13 cellular contexts compared by ENCODE assay signal in the genomic region with DNA sequence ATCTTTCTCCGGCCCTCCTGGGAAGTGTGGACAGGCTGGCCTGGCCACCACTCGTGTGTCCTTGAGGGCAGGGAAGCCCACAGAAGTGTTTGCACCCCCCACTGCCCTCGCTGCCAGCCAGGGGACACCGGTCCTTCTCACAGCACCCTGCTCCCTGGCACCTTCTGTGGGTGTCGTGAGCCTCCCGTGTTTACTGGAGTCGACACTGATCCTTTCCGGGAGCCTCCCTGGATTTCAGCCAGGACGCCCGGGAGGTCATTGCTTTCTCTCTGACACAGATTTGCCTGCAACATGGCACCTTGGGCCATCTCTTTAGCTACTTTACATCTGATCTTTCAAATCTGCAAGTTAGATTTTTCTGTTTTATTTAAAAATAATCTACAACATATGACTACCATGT.
DNase-seq lines count a peak whose midpoint lies in the region; ATAC-seq and TF ChIP-seq lines count a peak whose summit lies in the region.
"Had no signal": no experiment of that assay in that cellular context is flagged by ENCODE, and none has a peak within 500 bp of the region (broad histone marks: within the 10 kb centered on the region; RNA-seq: fewer than 3 reads in every experiment).

No MANE protein-coding gene starts in this region.

- CTCF ChIA-PET in CD4-positive, alpha-beta T cell (lab: Charles Lee): interaction anchor here (1.4 kb wide), 1 partner anchor 84 kb away, joined by 3 read pairs; no protein-coding TSS in a partner anchor

- H3K79me1 ChIP-seq in mesenchymal stem cell (replicated peaks; ENCODE audit: low read length, poor library complexity, severe bottlenecking): peaks cover 48% of the 10 kb centered on the region

- no peak overlapping the region for H2BK5ac ChIP-seq in mesenchymal stem cell (ENCODE audit: low read depth, low read length, poor library complexity, severe bottlenecking)

- H3K4me3 Mint-ChIP-seq in CD4-positive, alpha-beta T cell: no peak overlapping the region
- H3K4me3 Mint-ChIP-seq in IgD-negative memory B cell: peak overlapping the region in 1 of 4 donors; percentile 93
- no peak overlapping the region for H3K4me3 Mint-ChIP-seq in endothelial cell (ENCODE audit: unreplicated experiment)
- H3K4me3 Mint-ChIP-seq: activated naive CD8-positive, alpha-beta T cell treated with anti-CD3 and anti-CD28 coated beads, Interleukin-2, amount 10 ng/mL, durations not matched to agents 7 days and 5 days; mesothelial cell of epicardium had no signal

- H3K9me3 Mint-ChIP-seq in CD4-positive, alpha-beta T cell: no peaks in the 10 kb centered on the region
- H3K9me3 Mint-ChIP-seq in IgD-negative memory B cell (peaks cover 0 to 8% (median 0%) of the 10 kb centered on the region in 3 donors), endothelial cell (ENCODE audit: unreplicated experiment) (no peaks in the 10 kb centered on the region)

- H4K91ac ChIP-seq in mesenchymal stem cell (ENCODE audit: low read length): no peak overlapping the region

- no peak overlapping the region for H3K4me2 ChIP-seq in mesenchymal stem cell (ENCODE audit: low read length, poor library complexity, severe bottlenecking)

- no peaks in the 10 kb centered on the region for H3K27me3 Mint-ChIP-seq in CD4-positive, alpha-beta T cell
- H3K27me3 Mint-ChIP-seq in IgD-negative memory B cell: peaks cover 1% of the 10 kb centered on the region
- peaks cover 8% of the 10 kb centered on the region for H3K27me3 Mint-ChIP-seq in endothelial cell (ENCODE audit: unreplicated experiment)
- H3K27me3 Mint-ChIP-seq: activated naive CD8-positive, alpha-beta T cell treated with anti-CD3 and anti-CD28 coated beads, Interleukin-2, amount 10 ng/mL, durations not matched to agents 7 days and 5 days had no signal

- no peak overlapping the region for H2AK5ac ChIP-seq in mesenchymal stem cell (ENCODE audit: low read length, severe bottlenecking)

- peak overlapping the region in 1 of 2 experiments; percentile 67 for H3K18ac ChIP-seq in mesenchymal stem cell (ENCODE audit: low read depth in 1 of 2, low read length in 2 of 2)

- H3K4ac ChIP-seq in mesenchymal stem cell (ENCODE audit: low read depth in 1 of 2, low read length in 2 of 2): no peak overlapping the region

- no peak overlapping the region for H3K9ac ChIP-seq in mesenchymal stem cell (ENCODE audit: low read length)
- H3K9ac ChIP-seq in colonic mucosa (ENCODE audit: low read depth in 2 of 2, low read length in 2 of 2): no peak overlapping the region

- H3K27ac ChIP-seq in CD4-positive, alpha-beta T cell (ENCODE audit: low read depth, low read length): no peak overlapping the region
- H3K27ac ChIP-seq in body of pancreas: peak overlapping the region in 1 of 4 donors; percentile 39
- no peak overlapping the region for H3K27ac ChIP-seq in mesenchymal stem cell (ENCODE audit: low read length, poor library complexity, severe bottlenecking)
- H3K27ac ChIP-seq in colonic mucosa: no peak overlapping the region
- H3K27ac ChIP-seq: vagina had no signal

- peaks cover 94% of the 10 kb centered on the region for H3K36me3 Mint-ChIP-seq in CD4-positive, alpha-beta T cell (ENCODE audit: low read depth)
- H3K36me3 Mint-ChIP-seq in IgD-negative memory B cell (peaks cover 22% of the 10 kb centered on the region), endothelial cell (ENCODE audit: low read depth, unreplicated experiment) (peaks cover 59% of the 10 kb centered on the region)

- no peaks in the 10 kb centered on the region for H3K9me3 ChIP-seq in CD4-positive, alpha-beta T cell (ENCODE audit: control insufficient read depth, low read length)
- H3K9me3 ChIP-seq in body of pancreas (no peaks in the 10 kb centered on the region), mesenchymal stem cell (ENCODE audit: control insufficient read depth, low read length) (peaks cover 8% of the 10 kb centered on the region), colonic mucosa (no peaks in the 10 kb centered on the region)
- H3K9me3 ChIP-seq: vagina had no signal

- POLR2A ChIA-PET in CD4-positive, alpha-beta T cell (lab: Charles Lee): no interaction called here

- peaks cover 39% of the 10 kb centered on the region for H3K4me1 Mint-ChIP-seq in CD4-positive, alpha-beta T cell (ENCODE audit: low read depth)
- H3K4me1 Mint-ChIP-seq in IgD-negative memory B cell (peaks cover 32 to 51% (median 42%) of the 10 kb centered on the region in 3 donors), endothelial cell (ENCODE audit: unreplicated experiment) (no peaks in the 10 kb centered on the region)
- H3K4me1 Mint-ChIP-seq: mesothelial cell of epicardium had no signal

- H2BK120ac ChIP-seq in mesenchymal stem cell (ENCODE audit: low read depth, low read length): no peak overlapping the region

- H3K27ac Mint-ChIP-seq in CD4-positive, alpha-beta T cell: peak overlapping the region; percentile 74
- H3K27ac Mint-ChIP-seq in IgD-negative memory B cell (peak overlapping the region; percentile 24 to 96 (median 94)), endothelial cell (ENCODE audit: unreplicated experiment) (no peak overlapping the region)
- H3K27ac Mint-ChIP-seq: mesothelial cell of epicardium had no signal

- H3K4me1 ChIP-seq in body of pancreas (no peaks in the 10 kb centered on the region), mesenchymal stem cell (ENCODE audit: control insufficient read depth, insufficient read depth, low read depth, low read length) (peaks cover 16% of the 10 kb centered on the region), colonic mucosa (no peaks in the 10 kb centered on the region)

- H3K27me3 ChIP-seq in CD4-positive, alpha-beta T cell (ENCODE audit: control insufficient read depth, insufficient read depth, low read length): no peaks in the 10 kb centered on the region
- H3K27me3 ChIP-seq in body of pancreas (no peaks in the 10 kb centered on the region), mesenchymal stem cell (ENCODE audit: control insufficient read depth in 1 of 2, insufficient read depth in 1 of 2, low read length in 2 of 2) (no peaks in the 10 kb centered on the region), colonic mucosa (no peaks in the 10 kb centered on the region)
- H3K27me3 ChIP-seq: vagina had no signal

- no peak for TF ChIP-seq CTCF in CD4-positive, alpha-beta T cell (IDR thresholded peaks at IDR 0.05)
- no peak for TF ChIP-seq CTCF in body of pancreas (IDR thresholded peaks at IDR 0.05)
- TF ChIP-seq CTCF in endothelial cell (IDR thresholded peaks at IDR 0.05; ENCODE audit: unreplicated experiment): no peak
- no peak for TF ChIP-seq CTCF in colonic mucosa (IDR thresholded peaks at IDR 0.05)

- intact Hi-C loops in CD4-positive, alpha-beta T cell (cut with DNase I, micrococcal nuclease): no loop called here
- intact Hi-C loops in body of pancreas (cut with DNase I): no loop called here
- intact Hi-C loops in colonic mucosa (cut with DNase I): no loop called here

- H3K36me3 ChIP-seq in body of pancreas (replicated peaks in 1 of 2; ENCODE audit: insufficient read depth in 1 of 2, low read depth in 2 of 2): peaks cover 0 to 7% of the 10 kb centered on the region in 2 donors
- H3K36me3 ChIP-seq in mesenchymal stem cell (ENCODE audit: control insufficient read depth in 1 of 2, insufficient read depth in 2 of 2, low read depth in 1 of 2, low read length in 2 of 2): peaks cover 67 to 70% of the 10 kb centered on the region in 2 experiments
- no peaks in the 10 kb centered on the region for H3K36me3 ChIP-seq in colonic mucosa

- no peak overlapping the region for H3K4me3 ChIP-seq in body of pancreas
- no peak overlapping the region for H3K4me3 ChIP-seq in mesenchymal stem cell (ENCODE audit: insufficient read depth in 1 of 2, low read depth in 1 of 2, low read length in 2 of 2)
- no peak overlapping the region for H3K4me3 ChIP-seq in colonic mucosa
- H3K4me3 ChIP-seq: vagina had no signal

- peak overlapping the region in 1 of 2 experiments; percentile 96 for H2BK12ac ChIP-seq in mesenchymal stem cell (ENCODE audit: low read length in 2 of 2)

- H4K8ac ChIP-seq in mesenchymal stem cell (ENCODE audit: low read length): peak overlapping the region; percentile 42

- no peak for TF ChIP-seq POLR2A in body of pancreas (IDR thresholded peaks at IDR 0.05)

- ATAC-seq in CD4-positive, alpha-beta T cell (ENCODE audit: poor library complexity): no peak
- ATAC-seq in body of pancreas (peak; percentile 27), HG02798 (IDR thresholded peaks at IDR 0.05; ENCODE audit: poor library complexity, unreplicated experiment) (no peak)

- no peak for DNase-seq in CD4-positive, alpha-beta T cell
- DNase-seq in body of pancreas: peak in 3 of 4 donors; percentile 54 to 57 (median 54)
- DNase-seq in mesenchymal stem cell: no peak
- no peak for DNase-seq in endothelial cell (ENCODE audit: low spot score)
- DNase-seq in NCI-H128 (lab: John Stamatoyannopoulos, UW; ENCODE audit: unreplicated experiment): no peak
- DNase-seq in colonic mucosa: no peak
- DNase-seq: activated naive CD8-positive, alpha-beta T cell treated with anti-CD3 and anti-CD28 coated beads, Interleukin-2, amount 10 ng/mL, durations not matched to agents 7 days and 5 days; NCI-H2227 treated with DMSO at 0.1 percent for 48 hours; RPMI8226 had no signal

- peak overlapping the region in 1 of 2 experiments; percentile 14 for H3K23ac ChIP-seq in mesenchymal stem cell (ENCODE audit: low read length in 2 of 2)

- no peak overlapping the region for H2BK15ac ChIP-seq in mesenchymal stem cell (ENCODE audit: low read depth, poor library complexity, severe bottlenecking)

- WGBS in body of pancreas, 2 donors: 78 to 87% methylated on average over 9 to 10 of the region's 10 CpGs
- WGBS in mesenchymal stem cell: 91% methylated on average over 10 of the region's 10 CpGs

- peak overlapping the region in 1 of 2 experiments; percentile 26 for H3K14ac ChIP-seq in mesenchymal stem cell (ENCODE audit: low read length in 2 of 2)

- H2AFZ ChIP-seq in mesenchymal stem cell (ENCODE audit: low read depth, low read length): no peak overlapping the region

Comparison
In these comparisons a context has a peak if more than half of its experiments do, and no peak if none do; other contexts are left out.
1. DNase-seq: peak in body of pancreas (3 of 4); none in CD4-positive, alpha-beta T cell (0 of 10), mesenchymal stem cell (single experiment), endothelial cell (single experiment), NCI-H128 (single experiment) and colonic mucosa (single experiment).